Comparison of ENCODE assay signal across 9 cellular contexts in genomic region chr11:68837583-68838571, GRCh38. TPM values are rescaled to one million over a fixed set of nuclear protein-coding genes. Genes with fewer than 3 reads are reported as not detected.
DNase-seq lines count a peak whose midpoint lies in the region; ATAC-seq, FAIRE-seq and TF ChIP-seq lines count a peak whose summit lies in the region.
"Had no signal": no experiment of that assay in that cellular context is flagged by ENCODE, and none has a peak within 500 bp of the region (broad histone marks: within the 10 kb centered on the region; RNA-seq: fewer than 3 reads in every experiment).

No MANE protein-coding gene starts in this region.

- H3K27me3 ChIP-seq in GM23338 (ENCODE audit: insufficient read depth) (peaks cover 31% of the 10 kb centered on the region), small intestine (ENCODE audit: control insufficient read depth in 2 of 2, insufficient read depth in 2 of 2, low read length in 2 of 2) (no peaks in the 10 kb centered on the region)

- no peaks in the 10 kb centered on the region for H3K9me2 ChIP-seq in GM23338 (ENCODE audit: insufficient read depth)

- H3K4me1 Mint-ChIP-seq in GM23338: peaks cover 25% of the 10 kb centered on the region

- H3K4me1 ChIP-seq in GM23338 (ENCODE audit: insufficient read depth) (peaks cover 10% of the 10 kb centered on the region), small intestine (ENCODE audit: control insufficient read depth in 2 of 2, insufficient read depth in 1 of 2, low read depth in 1 of 2, low read length in 1 of 2) (peaks cover 18 to 24% of the 10 kb centered on the region in 2 donors)

- no peak overlapping the region for H3K27ac Mint-ChIP-seq in GM23338

- H2AFZ ChIP-seq in GM23338: no peak overlapping the region

- H3K36me3 ChIP-seq in GM23338 (ENCODE audit: insufficient read depth) (no peaks in the 10 kb centered on the region), small intestine (ENCODE audit: control insufficient read depth in 2 of 2, insufficient read depth in 2 of 2, low read length in 2 of 2) (no peaks in the 10 kb centered on the region)

- H3K4me3 Mint-ChIP-seq in GM23338: peak overlapping the region; percentile 0; the same call in 1 of the 3 replicates

- H3K4me3 ChIP-seq in GM23338 (no peak overlapping the region), fibroblast of villous mesenchyme (ENCODE audit: low read depth, low read length) (no peak overlapping the region), small intestine (ENCODE audit: low read depth in 1 of 2, low read length in 2 of 2) (peak overlapping the region; percentile 1 to 17)

- ATAC-seq in GM23338: no peak

- TF ChIP-seq CTCF in GM23338 (conservative IDR thresholded peaks at IDR 0.05; ENCODE audit: low read depth in 2 of 2): no peak
- no peak for TF ChIP-seq CTCF in VCaP (conservative IDR thresholded peaks at IDR 0.05)
- no peak for TF ChIP-seq CTCF in fibroblast of villous mesenchyme (IDR thresholded peaks at IDR 0.05; ENCODE audit: insufficient read depth, low read depth, low read length)

- DNase-seq in GM23338 (ENCODE audit: low spot score) (no peak), fibroblast of villous mesenchyme (ENCODE audit: low read depth) (peak; percentile 43), small intestine (no peak), NCI-H524 (lab: John Stamatoyannopoulos, UW) (no peak), foreskin melanocyte (no peak), SHP77 (lab: John Stamatoyannopoulos, UW) (no peak), GDM1 (lab: John Stamatoyannopoulos, UW) (no peak)
- DNase-seq: NCI-H526 treated with DMSO at 0.1 percent for 48 hours had no signal

- peaks cover 29% of the 10 kb centered on the region for H3K27me3 Mint-ChIP-seq in GM23338 (ENCODE audit: insufficient read depth, low read depth, poor library complexity)

- peaks cover 8% of the 10 kb centered on the region; the same call in 1 of the 2 replicates for H3K79me2 ChIP-seq in GM23338 (replicated peaks; ENCODE audit: insufficient read depth)

- H3K9me3 ChIP-seq in small intestine (ENCODE audit: control insufficient read depth, low read depth): no peaks in the 10 kb centered on the region

- 34 to 63% (median 46%) methylated on average over 17 of the region's 17 CpGs for WGBS in small intestine, 3 donors

- no peak for FAIRE-seq in small intestine (lab: Jason Lieb, UNC)

- no peak overlapping the region for H3K4me2 ChIP-seq in GM23338

- H3K27ac ChIP-seq in GM23338 (ENCODE audit: low read depth) (no peak overlapping the region), VCaP (peak overlapping the region; percentile 95), small intestine (ENCODE audit: low read depth in 1 of 2, low read length in 1 of 2) (peak overlapping the region; percentile 93 to 99)

- H3K9me3 Mint-ChIP-seq in GM23338: no peaks in the 10 kb centered on the region; the same call in 2 of the 3 replicates

- H3F3A ChIP-seq in GM23338 (replicated peaks; ENCODE audit: low read depth): peaks cover 26% of the 10 kb centered on the region

- H3K36me3 Mint-ChIP-seq in GM23338 (ENCODE audit: low read depth): no peaks in the 10 kb centered on the region

- peaks cover 2% of the 10 kb centered on the region; the same call in 1 of the 2 replicates for H4K20me1 ChIP-seq in GM23338 (replicated peaks; ENCODE audit: insufficient read depth)

TF ChIP-seq in GM23338, 12 proteins besides CTCF, POLR2A, EP300 and RAD21 (continues in another document):
- no peak for TF ChIP-seq NANOG (IDR thresholded peaks at IDR 0.05; ENCODE audit: borderline replicate concordance)
- no peak for TF ChIP-seq EZH2phosphoT487 (IDR thresholded peaks at IDR 0.05; ENCODE audit: unreplicated experiment)
- TF ChIP-seq JUNB (IDR thresholded peaks at IDR 0.05; ENCODE audit: unreplicated experiment): no peak
- no peak for TF ChIP-seq ETS1 (IDR thresholded peaks at IDR 0.05)
- no peak for TF ChIP-seq ZNF114 (CRISPR knock-in tag; IDR thresholded peaks at IDR 0.05)
- TF ChIP-seq ZNF462 (CRISPR knock-in tag; IDR thresholded peaks at IDR 0.05): no peak
- no peak for TF ChIP-seq ZNF331 (CRISPR knock-in tag; IDR thresholded peaks at IDR 0.05; ENCODE audit: low read depth)

RNA-seq across cellular contexts. Expression of gene CPT1A, which starts 3.8 kb away (rescaled TPM):
- 9.5 and 11.5 TPM in 2 replicates for total RNA-seq in GM23338 (2014; rRNA removed; shearing (Covaris generic))
- polyA plus RNA-seq in GM23338 (2016; fragmentation: Nextera tagmentation; extraction: Ambion mirVana) (2.6 and 4.3 TPM in 2 replicates), small intestine (10 to 100 TPM; 29.5 to 33.3 (median 29.7) TPM)
- 28.7 and 39.7 TPM in 2 replicates for total RNA-seq in fibroblast of villous mesenchyme

Comparison
In these comparisons a context has a peak if more than half of its experiments do, and no peak if none do; other contexts are left out.
1. H3K4me3 ChIP-seq: peak in small intestine (2 of 2); none in GM23338 (single experiment) and fibroblast of villous mesenchyme (single experiment).